In the genomic region with DNA sequence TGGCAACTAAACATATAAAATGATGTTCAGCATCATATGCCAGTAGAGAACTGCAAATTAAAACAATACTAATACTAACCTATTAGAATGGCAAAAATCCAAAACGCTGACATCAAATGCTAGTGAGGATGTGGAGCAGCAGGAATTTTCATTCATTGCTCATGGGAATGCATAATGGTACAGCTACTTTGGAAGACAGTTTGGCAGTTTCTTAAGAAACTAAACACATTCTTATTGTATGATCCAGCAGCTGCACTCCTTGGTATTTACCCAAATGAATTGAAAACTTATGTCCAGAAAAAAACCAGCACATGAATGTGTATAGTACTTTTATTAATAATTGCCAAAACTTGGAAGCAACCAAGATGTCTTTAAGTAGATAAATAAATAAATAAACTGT, we compare ENCODE assay signal across 26 cellular contexts.
A peak's percentile ranks its signal among the peaks of the same experiment; 100 is the strongest.
DNase-seq lines count a peak whose midpoint lies in the region; TF ChIP-seq lines count a peak whose summit lies in the region.
"Had no signal": no experiment of that assay in that cellular context is flagged by ENCODE, and none has a peak within 500 bp of the region (broad histone marks: within the 10 kb centered on the region; RNA-seq: fewer than 3 reads in every experiment).

No MANE protein-coding gene starts in this region.

- DNase-seq in AG09319 (ENCODE audit: extremely low read depth, low read depth) (peak; percentile 63), HFFc6 (peak; percentile 87), brain microvascular endothelial cell (peak; percentile 3), kidney tubule cell (ENCODE audit: low spot score) (peak; percentile 60), HuH-7 (ENCODE audit: low spot score) (no peak), OCI-LY7 (ENCODE audit: low spot score) (no peak), G401 (ENCODE audit: low spot score) (no peak), C1 segment of cervical spinal cord (lab: John Stamatoyannopoulos, UW) (no peak)
- DNase-seq: activated CD4-positive, alpha-beta T cell treated with anti-CD3 and anti-CD28 coated beads, Interleukin-2, amount 10 ng/mL, durations not matched to agents 24 days and 14 days; activated CD8-positive, alpha-beta memory T cell treated with anti-CD3 and anti-CD28 coated beads, Interleukin-2, amount 10 ng/mL, durations not matched to agents 7 days and 5 days; cortex of kidney; glutamatergic neuron; left lung; midbrain; NCI-H1694; NCI-H82; PC-3; right lobe of liver; SIG-M5; T-helper 1 cell had no signal

- intact Hi-C loops in OCI-LY7 (cut with micrococcal nuclease; ENCODE audit: unreplicated experiment) = no loop called here

- peaks cover 65% of the 10 kb centered on the region for H3K4me1 Mint-ChIP-seq in HFFc6 (ENCODE audit: low read depth)
- H3K4me1 Mint-ChIP-seq: activated CD4-positive, alpha-beta T cell treated with anti-CD3 and anti-CD28 coated beads, Interleukin-2, amount 10 ng/mL, durations not matched to agents 24 days and 14 days; activated CD8-positive, alpha-beta memory T cell treated with anti-CD3 and anti-CD28 coated beads, Interleukin-2, amount 10 ng/mL, durations not matched to agents 7 days and 5 days; stimulated activated effector memory CD8-positive, alpha-beta T cell treated with anti-CD3 and anti-CD28 coated beads, Interleukin-12 subunit alpha, Interleukin-12 subunit beta, amount 100 ng/mL, for 72 hours had no signal

- no peak overlapping the region for H2AFZ ChIP-seq in OCI-LY7 (ENCODE audit: low read length)
- H2AFZ ChIP-seq: parathyroid adenoma had no signal

- BruUV-seq in OCI-LY7 (replicated peaks; lab: Mats Ljungman, UMichigan) = no TSS peak

- TF ChIP-seq CTCF in AG09319 (IDR thresholded peaks at IDR 0.05; ENCODE audit: low read depth, low read length) (no peak), HFFc6 (IDR thresholded peaks at IDR 0.05) (no peak), brain microvascular endothelial cell (IDR thresholded peaks at IDR 0.05; ENCODE audit: low read depth, low read length, missing control alignments) (no peak), OCI-LY7 (conservative IDR thresholded peaks at IDR 0.05; ENCODE audit: low read length) (no peak)

- no peak overlapping the region for H3K4me3 ChIP-seq in brain microvascular endothelial cell (ENCODE audit: low read depth, low read length)
- H3K4me3 ChIP-seq in OCI-LY7 (ENCODE audit: low read depth, low read length, poor library complexity, severe bottlenecking) = no peak overlapping the region
- H3K4me3 ChIP-seq: breast epithelium, left lung, right lobe of liver had no signal

- peak overlapping the region; percentile 76 for H3K27ac Mint-ChIP-seq in HFFc6
- H3K27ac Mint-ChIP-seq: activated CD4-positive, alpha-beta T cell treated with anti-CD3 and anti-CD28 coated beads, Interleukin-2, amount 10 ng/mL, durations not matched to agents 24 days and 14 days; activated CD8-positive, alpha-beta memory T cell treated with anti-CD3 and anti-CD28 coated beads, Interleukin-2, amount 10 ng/mL, durations not matched to agents 7 days and 5 days; activated naive CD8-positive, alpha-beta T cell; activated T-helper 1 cell treated with anti-CD3 and anti-CD28 coated beads, Interleukin-12 subunit alpha, Interleukin-12 subunit beta, Interleukin-2, Interleukin-4 antibody, amounts not matched to agents 30 ng/mL and 10 ng/mL and 1 ng/mL, durations not matched to agents 14 hours and 24 hours and 36 hours; natural killer cell treated with Interleukin-12 subunit alpha and Interleukin-12 subunit beta and Interleukin-15 and Interleukin-18, amount 100 ng/mL, for 72 hours; stimulated activated effector memory CD8-positive, alpha-beta T cell treated with anti-CD3 and anti-CD28 coated beads, Interleukin-12 subunit alpha, Interleukin-12 subunit beta, amount 100 ng/mL, for 72 hours had no signal

- peaks cover 5% of the 10 kb centered on the region; the same call in 1 of the 2 replicates for H3K9me3 Mint-ChIP-seq in HFFc6
- H3K9me3 Mint-ChIP-seq: activated CD4-positive, alpha-beta T cell treated with anti-CD3 and anti-CD28 coated beads, Interleukin-2, amount 10 ng/mL, durations not matched to agents 24 days and 14 days; activated T-helper 1 cell treated with anti-CD3 and anti-CD28 coated beads, Interleukin-12 subunit alpha, Interleukin-12 subunit beta, Interleukin-2, Interleukin-4 antibody, amounts not matched to agents 30 ng/mL and 10 ng/mL and 1 ng/mL, durations not matched to agents 14 hours and 24 hours and 36 hours; natural killer cell treated with Interleukin-12 subunit alpha and Interleukin-12 subunit beta and Interleukin-15 and Interleukin-18, amount 100 ng/mL, for 72 hours had no signal

- CTCF ChIA-PET in OCI-LY7 (lab: Charles Lee; ENCODE audit: unreplicated experiment) = no interaction called here

- no peak overlapping the region for H3K4me2 ChIP-seq in OCI-LY7 (ENCODE audit: low read length)

- H3K9me3 ChIP-seq in OCI-LY7 (ENCODE audit: low read length) = no peaks in the 10 kb centered on the region
- H3K9me3 ChIP-seq: left lung, right lobe of liver had no signal

- H3K36me3 Mint-ChIP-seq in HFFc6 (ENCODE audit: low read depth) = peaks cover 15% of the 10 kb centered on the region
- H3K36me3 Mint-ChIP-seq: activated CD8-positive, alpha-beta memory T cell treated with anti-CD3 and anti-CD28 coated beads, Interleukin-2, amount 10 ng/mL, durations not matched to agents 7 days and 5 days; activated naive CD8-positive, alpha-beta T cell; natural killer cell treated with Interleukin-12 subunit alpha and Interleukin-12 subunit beta and Interleukin-15 and Interleukin-18, amount 100 ng/mL, for 72 hours; stimulated activated effector memory CD8-positive, alpha-beta T cell treated with anti-CD3 and anti-CD28 coated beads, Interleukin-12 subunit alpha, Interleukin-12 subunit beta, amount 100 ng/mL, for 72 hours had no signal

- H3K36me3 ChIP-seq in brain microvascular endothelial cell (replicated peaks) (no peaks in the 10 kb centered on the region), OCI-LY7 (ENCODE audit: insufficient read depth, low read length) (no peaks in the 10 kb centered on the region)
- H3K36me3 ChIP-seq: breast epithelium, left lung, right lobe of liver had no signal

- H3K9me2 ChIP-seq in OCI-LY7 (ENCODE audit: insufficient read depth, low read length) = no peaks in the 10 kb centered on the region

- 0 out of 2 replicates have a peak, but pooled peaks cover 1% of the 10 kb centered on the region for H3K27me3 Mint-ChIP-seq in HFFc6 (ENCODE audit: insufficient read depth)
- H3K27me3 Mint-ChIP-seq: activated CD4-positive, alpha-beta T cell treated with anti-CD3 and anti-CD28 coated beads, Interleukin-2, amount 10 ng/mL, durations not matched to agents 24 days and 14 days; activated CD8-positive, alpha-beta memory T cell treated with anti-CD3 and anti-CD28 coated beads, Interleukin-2, amount 10 ng/mL, durations not matched to agents 7 days and 5 days had no signal

- H3K4me3 Mint-ChIP-seq in HFFc6 = no peak overlapping the region; the same call in 1 of the 2 replicates
- H3K4me3 Mint-ChIP-seq: activated CD4-positive, alpha-beta T cell treated with anti-CD3 and anti-CD28 coated beads, Interleukin-2, amount 10 ng/mL, durations not matched to agents 24 days and 14 days; activated CD8-positive, alpha-beta memory T cell treated with anti-CD3 and anti-CD28 coated beads, Interleukin-2, amount 10 ng/mL, durations not matched to agents 7 days and 5 days; activated naive CD8-positive, alpha-beta T cell; activated T-helper 1 cell treated with anti-CD3 and anti-CD28 coated beads, Interleukin-12 subunit alpha, Interleukin-12 subunit beta, Interleukin-2, Interleukin-4 antibody, amounts not matched to agents 30 ng/mL and 10 ng/mL and 1 ng/mL, durations not matched to agents 14 hours and 24 hours and 36 hours; natural killer cell treated with Interleukin-12 subunit alpha and Interleukin-12 subunit beta and Interleukin-15 and Interleukin-18, amount 100 ng/mL, for 72 hours; stimulated activated effector memory CD8-positive, alpha-beta T cell treated with anti-CD3 and anti-CD28 coated beads, Interleukin-12 subunit alpha, Interleukin-12 subunit beta, amount 100 ng/mL, for 72 hours had no signal

- POLR2A ChIA-PET in OCI-LY7 (lab: Charles Lee) = interaction anchor here (0.7 kb wide), 1 partner anchor 20 kb away, joined by 3 read pairs; no protein-coding TSS in a partner anchor

- no peaks in the 10 kb centered on the region for H3K27me3 ChIP-seq in brain microvascular endothelial cell (replicated peaks)
- H3K27me3 ChIP-seq: breast epithelium, right lobe of liver had no signal

- no peaks in the 10 kb centered on the region for H4K20me1 ChIP-seq in OCI-LY7 (ENCODE audit: insufficient read depth, low read length)

- in situ Hi-C loops in brain microvascular endothelial cell (cut with HindIII; ENCODE audit: low pct_ligation_motif_present, low sequenced_read_pairs) = no loop called here
- in situ Hi-C loops in G401 (cut with HindIII; ENCODE audit: low sequenced_read_pairs) = no loop called here

- H3K4me1 ChIP-seq in OCI-LY7 (ENCODE audit: insufficient read depth, low read length, poor library complexity, severe bottlenecking) = no peaks in the 10 kb centered on the region
- H3K4me1 ChIP-seq: breast epithelium, left lung, parathyroid adenoma, right lobe of liver had no signal

- H3K27ac ChIP-seq in brain microvascular endothelial cell = no peak overlapping the region
- H3K27ac ChIP-seq in OCI-LY7 (ENCODE audit: low read depth, low read length, poor library complexity, severe bottlenecking) = no peak overlapping the region
- H3K27ac ChIP-seq: breast epithelium, left lung, parathyroid adenoma, right lobe of liver had no signal

- no peaks in the 10 kb centered on the region for H3K79me2 ChIP-seq in OCI-LY7 (ENCODE audit: insufficient read depth, low read depth, low read length)
- H3K79me2 ChIP-seq: parathyroid adenoma had no signal

Comparison
In these comparisons a context has a peak if more than half of its experiments do, and no peak if none do; other contexts are left out.
1. DNase-seq: peak in AG09319 (single experiment), HFFc6 (single experiment), brain microvascular endothelial cell (single experiment) and kidney tubule cell (single experiment); none in HuH-7 (single experiment), OCI-LY7 (single experiment), G401 (single experiment) and C1 segment of cervical spinal cord (0 of 14).